1 cellular context compared by ENCODE assay signal in genomic region chr2:84959045-84959493, GRCh38.
TF ChIP-seq lines count a peak whose summit lies in the region.

No MANE protein-coding gene starts in this region.

TF ChIP-seq in endothelial cell of umbilical vein, 7 proteins besides CTCF, POLR2A, EP300 and RAD21 (continued from another document):
- TF ChIP-seq FOS (IDR thresholded peaks at IDR 0.05; ENCODE audit: borderline replicate concordance, insufficient read depth, low read length) (peak; percentile 53), POLR2AphosphoS5 (IDR thresholded peaks at IDR 0.05; ENCODE audit: insufficient read depth, low read depth, low read length) (peak; percentile 34), MYC (IDR thresholded peaks at IDR 0.05; ENCODE audit: low read depth, low read length) (no peak)
